Comparison of ENCODE assay signal across 15 cellular contexts in the genomic region with DNA sequence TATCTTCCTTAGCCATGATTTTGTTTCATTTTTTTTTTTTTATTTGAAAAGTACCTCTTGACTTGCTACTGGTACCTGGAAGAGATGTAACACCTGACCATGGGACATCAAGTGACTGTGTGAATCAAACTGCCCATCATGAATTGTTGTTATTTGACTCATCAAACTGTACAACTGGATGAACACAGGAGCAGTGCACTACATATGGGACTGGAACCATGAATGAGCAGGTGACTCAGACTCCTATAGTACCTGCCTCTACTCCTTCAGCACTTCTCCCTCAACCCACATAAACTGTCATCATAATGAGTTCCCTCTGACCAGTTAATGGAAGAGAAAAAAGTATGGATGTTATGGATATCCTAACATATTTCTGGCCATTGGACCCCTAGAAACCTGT. TPM values are rescaled to one million over a fixed set of nuclear protein-coding genes. Genes with fewer than 3 reads are reported as not detected.
DNase-seq lines count a peak whose midpoint lies in the region; ATAC-seq, FAIRE-seq and TF ChIP-seq lines count a peak whose summit lies in the region.
"Had no signal": no experiment of that assay in that cellular context is flagged by ENCODE, and none has a peak within 500 bp of the region (broad histone marks: within the 10 kb centered on the region; RNA-seq: fewer than 3 reads in every experiment).

No MANE protein-coding gene starts in this region.

- no peak for ATAC-seq in GM19035 (IDR thresholded peaks at IDR 0.05; ENCODE audit: unreplicated experiment)
- ATAC-seq: GM23338, HCT116 had no signal

- no peak for TF ChIP-seq CTCF in bronchial epithelial cell (IDR thresholded peaks at IDR 0.05; ENCODE audit: insufficient read depth, low read length, severe bottlenecking)

- no peak overlapping the region for H3K4me3 ChIP-seq in bronchial epithelial cell (ENCODE audit: low read depth, low read length)
- H3K4me3 ChIP-seq: GM23338, SJSA1 had no signal

- DNase-seq in A172 (ENCODE audit: low spot score), result peak; percentile 16
- DNase-seq in ELR (ENCODE audit: low read depth), result peak; percentile 23
- peak; percentile 79 for DNase-seq in bronchial epithelial cell (ENCODE audit: low read depth)
- peak; percentile 38 for DNase-seq in kidney glomerular epithelial cell (lab: John Stamatoyannopoulos, UW)
- no peak for DNase-seq in DMS79 treated with DMSO at 0.1 percent for 48 hours (lab: John Stamatoyannopoulos, UW)
- DNase-seq in stimulated activated naive CD4-positive, alpha-beta T cell treated with Interleukin-2 at 50 U/mL for 16 hours (lab: John Stamatoyannopoulos, UW), result no peak
- DNase-seq: Caco-2; CD4-positive, CD25-positive, alpha-beta regulatory T cell; NCI-H1417 treated with DMSO at 0.1 percent for 48 hours; NCI-H1930; NCI-H446 had no signal

- H3K36me3 ChIP-seq in bronchial epithelial cell (ENCODE audit: control insufficient read depth, insufficient read depth, low read length), result no peaks in the 10 kb centered on the region
- H3K36me3 ChIP-seq: SJSA1 had no signal

- FAIRE-seq in bronchial epithelial cell (lab: Jason Lieb, UNC), result peak; percentile 81

- no peaks in the 10 kb centered on the region for H3K27me3 ChIP-seq in bronchial epithelial cell (ENCODE audit: control insufficient read depth, insufficient read depth, low read length)
- H3K27me3 ChIP-seq: SJSA1 had no signal

RNA-seq across cellular contexts. Expression of gene UBE2D3, which starts 15.9 kb away (rescaled TPM):
- total RNA-seq in A172 (2014; rRNA removed; shearing (Covaris generic)), result 319 and 360 TPM in 2 replicates
- total RNA-seq in bronchial epithelial cell, result 204 and 244 TPM in 2 replicates

RNA-seq across cellular contexts. Expression of gene CISD2, which starts 25.5 kb away (rescaled TPM):
- total RNA-seq in A172 (2014; rRNA removed; shearing (Covaris generic)), result 67.8 and 105 TPM in 2 replicates
- 24.0 and 54.9 TPM in 2 replicates for total RNA-seq in bronchial epithelial cell

Comparison
In these comparisons a context has a peak if more than half of its experiments do, and no peak if none do; other contexts are left out.
1. DNase-seq: peak in A172 (single experiment), ELR (single experiment), bronchial epithelial cell (single experiment) and kidney glomerular epithelial cell (single experiment); none in DMS79 treated with DMSO at 0.1 percent for 48 hours (single experiment) and stimulated activated naive CD4-positive, alpha-beta T cell treated with Interleukin-2 at 50 U/mL for 16 hours (single experiment).